ENCODE assay signal across 20 cellular contexts in genomic region chr12:51661836-51662235, GRCh38.
"Had no signal": no experiment of that assay in that cellular context is flagged by ENCODE, and none has a peak within 500 bp of the region (broad histone marks: within the 10 kb centered on the region; RNA-seq: fewer than 3 reads in every experiment).

No MANE protein-coding gene starts in this region.

- H3K9me3 ChIP-seq: body of pancreas, colonic mucosa, esophagus muscularis mucosa, neutrophil, thyroid gland had no signal

- H3K36me3 Mint-ChIP-seq: activated naive CD4-positive, alpha-beta T cell treated with anti-CD3 and anti-CD28 coated beads, Interleukin-2, amount 50 U/mL, for 72 hours; natural killer cell; stimulated activated naive B cell treated with anti-CD40 and anti-IgM and Interleukin-4, amounts not matched to agents 10 μg/mL and 1 μg/mL and 100 μg/mL, for 72 hours had no signal

- ATAC-seq: activated CD8-positive, alpha-beta T cell treated with anti-CD3 and anti-CD28 coated beads for 36 hours; activated naive CD4-positive, alpha-beta T cell treated with anti-CD3 and anti-CD28 coated beads, Interleukin-2, amount 50 U/mL, for 72 hours; activated T-cell treated with anti-CD3 and anti-CD28 coated beads, Interleukin-2, amount 50 U/mL, for 4 hours; body of pancreas; natural killer cell; stimulated activated naive B cell treated with anti-CD40 and anti-IgM and Interleukin-4, amounts not matched to agents 10 μg/mL and 1 μg/mL and 100 μg/mL, for 72 hours had no signal

- H3K4me1 Mint-ChIP-seq: activated B cell treated with CpG ODN at 0.5 μM for 24 hours; natural killer cell; stimulated activated naive B cell treated with anti-CD40 and anti-IgM and Interleukin-4, amounts not matched to agents 10 μg/mL and 1 μg/mL and 100 μg/mL, for 72 hours had no signal

- H3K4me3 Mint-ChIP-seq: activated B cell treated with CpG ODN at 0.5 μM for 24 hours; activated CD8-positive, alpha-beta T cell treated with anti-CD3 and anti-CD28 coated beads for 36 hours; activated T-cell treated with anti-CD3 and anti-CD28 coated beads, Interleukin-2, amount 50 U/mL, for 4 hours; natural killer cell; stimulated activated naive B cell treated with anti-CD40 and anti-IgM and Interleukin-4, amounts not matched to agents 10 μg/mL and 1 μg/mL and 100 μg/mL, for 72 hours had no signal

- H3K27ac Mint-ChIP-seq: activated B cell treated with CpG ODN at 0.5 μM for 24 hours; activated CD8-positive, alpha-beta T cell treated with anti-CD3 and anti-CD28 coated beads for 36 hours; activated naive CD4-positive, alpha-beta T cell treated with anti-CD3 and anti-CD28 coated beads, Interleukin-2, amount 50 U/mL, for 72 hours; natural killer cell; stimulated activated naive B cell treated with anti-CD40 and anti-IgM and Interleukin-4, amounts not matched to agents 10 μg/mL and 1 μg/mL and 100 μg/mL, for 72 hours had no signal

- H3K4me3 ChIP-seq: body of pancreas, colonic mucosa, esophagus muscularis mucosa, thyroid gland had no signal

- H3K4me1 ChIP-seq: colonic mucosa, esophagus muscularis mucosa, thyroid gland had no signal

- H3K9me3 Mint-ChIP-seq: activated B cell treated with CpG ODN at 0.5 μM for 24 hours; activated CD8-positive, alpha-beta T cell treated with anti-CD3 and anti-CD28 coated beads for 36 hours; activated naive CD4-positive, alpha-beta T cell treated with anti-CD3 and anti-CD28 coated beads, Interleukin-2, amount 50 U/mL, for 72 hours; activated T-cell treated with anti-CD3 and anti-CD28 coated beads, Interleukin-2, amount 50 U/mL, for 4 hours; natural killer cell; stimulated activated naive B cell treated with anti-CD40 and anti-IgM and Interleukin-4, amounts not matched to agents 10 μg/mL and 1 μg/mL and 100 μg/mL, for 72 hours had no signal

- DNase-seq: activated B cell treated with CpG ODN at 0.5 μM for 24 hours; activated CD4-positive, alpha-beta T cell treated with anti-CD3 and anti-CD28 coated beads for 48 hours; activated CD8-positive, alpha-beta T cell treated with anti-CD3 and anti-CD28 coated beads for 36 hours; activated effector memory CD4-positive, alpha-beta T cell treated with anti-CD3 and anti-CD28 coated beads, Interleukin-2, amount 50 U/mL, for 16 hours; activated T-cell treated with anti-CD3 and anti-CD28 coated beads, Interleukin-2, amount 50 U/mL, for 4 hours; amniotic stem cell; body of pancreas; colonic mucosa; hypothalamus; kidney glomerular epithelial cell; mesendoderm; natural killer cell; retina; stimulated activated CD4-positive, alpha-beta T cell treated with anti-CD3 and anti-CD28 coated beads, Interleukin-15, amount 100 ng/mL, for 24 hours; stimulated activated CD4-positive, alpha-beta T cell treated with anti-CD3 and anti-CD28 coated beads, Interleukin-4, amount 100 ng/mL, for 1 hour; stimulated activated naive B cell treated with anti-CD40 and anti-IgM and Interleukin-4, amounts not matched to agents 10 μg/mL and 1 μg/mL and 100 μg/mL, for 72 hours; thyroid gland had no signal

- H3K27me3 ChIP-seq: body of pancreas, colonic mucosa, esophagus muscularis mucosa, neutrophil, thyroid gland had no signal

- H3K36me3 ChIP-seq: colonic mucosa, esophagus muscularis mucosa, neutrophil, thyroid gland had no signal

- H3K27ac ChIP-seq: colonic mucosa, esophagus muscularis mucosa, neutrophil, thyroid gland had no signal
